Comparison of ENCODE assay signal across 8 cellular contexts in the genomic region with DNA sequence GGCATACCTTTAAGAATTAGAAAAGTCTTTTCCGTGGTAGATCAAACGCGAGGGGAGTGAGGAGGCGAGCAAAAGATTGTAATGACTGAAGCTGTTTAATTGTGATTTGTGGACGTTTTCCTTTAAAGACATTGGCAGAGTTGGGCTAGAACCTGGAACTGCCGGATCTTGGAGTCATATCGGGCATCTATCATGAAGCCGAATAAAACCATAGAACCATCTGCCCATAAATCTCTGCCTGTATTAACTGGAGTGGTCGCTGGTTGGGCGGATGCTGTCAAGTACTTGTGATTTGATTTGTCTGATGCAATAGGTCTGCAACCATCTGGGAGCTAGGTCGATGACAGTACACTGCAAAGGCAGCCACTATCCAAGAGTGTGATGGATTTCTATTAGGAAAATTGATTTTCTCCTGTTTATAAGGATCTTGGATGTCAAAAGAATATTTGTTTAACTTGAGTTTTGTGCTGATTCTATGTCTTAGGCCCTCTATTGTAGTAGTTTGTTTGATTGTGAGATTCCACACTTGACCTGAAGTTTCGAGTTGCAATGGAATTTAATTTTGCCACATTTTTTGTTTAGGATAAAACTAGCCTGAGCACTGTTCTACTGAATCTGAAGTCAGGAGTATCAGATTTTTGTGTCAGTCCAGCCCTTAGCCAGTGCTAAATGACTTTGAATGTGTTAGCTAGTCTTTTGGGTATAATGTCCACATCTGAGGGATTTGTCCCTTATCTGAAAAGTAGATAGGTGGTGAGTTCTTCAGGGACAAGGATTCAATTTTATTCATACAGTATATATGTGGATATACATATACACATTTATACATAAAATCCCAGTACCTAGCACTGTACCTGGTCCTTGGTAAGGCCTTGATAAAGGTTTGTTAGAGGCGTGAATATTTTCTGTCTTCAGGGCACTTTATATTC. TPM values are rescaled to one million over a fixed set of nuclear protein-coding genes. Genes with fewer than 3 reads are reported as not detected.
DNase-seq lines count a peak whose midpoint lies in the region; ATAC-seq and TF ChIP-seq lines count a peak whose summit lies in the region.

No MANE protein-coding gene starts in this region.

- POLR2A ChIA-PET in AG04449 (lab: Yijun Ruan, JAX): interaction anchor here (0.9 to 2.5 kb wide), 11 partner anchors 10 to 269 kb away, joined by 3 to 18 read pairs (median 5); a partner anchor contains a TSS
- POLR2A ChIA-PET in WTC11 (lab: Charles Lee): interaction anchor here (0.5 to 3.5 kb wide), 7 partner anchors 15 to 522 kb away, joined by 3 to 31 read pairs (median 3); a partner anchor contains a TSS

- H3K4me1 Mint-ChIP-seq in WTC11: peaks cover 21% of the 10 kb centered on the region

- H3K27me3 ChIP-seq in dorsolateral prefrontal cortex: no peaks in the 10 kb centered on the region

- peak overlapping the region; percentile 99 for H3K4me3 Mint-ChIP-seq in WTC11

- ATAC-seq in GM18909 (IDR thresholded peaks at IDR 0.05; ENCODE audit: poor library complexity, unreplicated experiment) (peak; percentile 29), WTC11 (no peak)
- peak; percentile 65 for ATAC-seq in stimulated activated naive CD8-positive, alpha-beta T cell treated with anti-CD3 and anti-CD28 coated beads, Interleukin-15, Interleukin-2, amounts not matched to agents 100 U/mL and 50 U/mL, for 24 hours

- DNase-seq in AG04449 (ENCODE audit: low read depth, low spot score) (peak; percentile 85), NCI-H2107 (lab: John Stamatoyannopoulos, UW) (peak; percentile 65), WTC11 (ENCODE audit: low spot score) (peak; percentile 23), dorsolateral prefrontal cortex (peak in 2 of 10 donors; percentile 16 to 48), lung microvascular endothelial cell (ENCODE audit: low read depth in 2 of 2) (peak; percentile 89 to 90), GF-D8 (lab: John Stamatoyannopoulos, UW) (no peak)
- DNase-seq in stimulated activated naive CD8-positive, alpha-beta T cell treated with anti-CD3 and anti-CD28 coated beads, Interleukin-15, Interleukin-2, amounts not matched to agents 100 U/mL and 50 U/mL, for 24 hours: peak; percentile 44

- TF ChIP-seq CTCF in AG04449 (IDR thresholded peaks at IDR 0.05; ENCODE audit: insufficient read depth, low read length, missing control alignments): no peak
- no peak for TF ChIP-seq CTCF in WTC11 (IDR thresholded peaks at IDR 0.05)
- no peak for TF ChIP-seq CTCF in dorsolateral prefrontal cortex (IDR thresholded peaks at IDR 0.05 in 54 of 56, conservative IDR thresholded peaks at IDR 0.05 in 2 of 56; ENCODE audit: low read depth in 1 of 56, partially characterized antibody in 56 of 56)

- peaks cover 5% of the 10 kb centered on the region for H3K9me3 Mint-ChIP-seq in WTC11

- no peaks in the 10 kb centered on the region for H3K27me3 Mint-ChIP-seq in WTC11 (ENCODE audit: low read depth)

- CTCF ChIA-PET in AG04449 (lab: Yijun Ruan, JAX): interaction anchor here (0.9 to 6.4 kb wide), 11 partner anchors 9 to 317 kb away, joined by 3 to 100 read pairs (median 4); a partner anchor contains a TSS
- CTCF ChIA-PET in WTC11 (lab: Charles Lee): interaction anchor here (1.3 to 3.4 kb wide), 6 partner anchors 13 to 49 kb away, joined by 3 to 36 read pairs (median 14); no protein-coding TSS in a partner anchor

- H3K27ac Mint-ChIP-seq in WTC11: peak overlapping the region; percentile 92

- H3K4me3 ChIP-seq in AG04449 (ENCODE audit: low read depth, low read length) (peak overlapping the region; percentile 98), dorsolateral prefrontal cortex (peak overlapping the region; percentile 58 to 99 (median 92))

- H3K27ac ChIP-seq in dorsolateral prefrontal cortex: peak overlapping the region; percentile 66 to 98 (median 93)

- intact Hi-C loops in dorsolateral prefrontal cortex (cut with DNase I): loop anchor here (5.0 to 10.0 kb wide), 5 partner anchors 47 to 280 kb away; a partner anchor contains a TSS

- peaks cover 12% of the 10 kb centered on the region for H3K36me3 Mint-ChIP-seq in WTC11

TF ChIP-seq in WTC11, 78 proteins besides CTCF, POLR2A, EP300 and RAD21:
- TF ChIP-seq GABPB1 (CRISPR knock-in tag; IDR thresholded peaks at IDR 0.05): peak; percentile 100
- TF ChIP-seq, protein P1, sequence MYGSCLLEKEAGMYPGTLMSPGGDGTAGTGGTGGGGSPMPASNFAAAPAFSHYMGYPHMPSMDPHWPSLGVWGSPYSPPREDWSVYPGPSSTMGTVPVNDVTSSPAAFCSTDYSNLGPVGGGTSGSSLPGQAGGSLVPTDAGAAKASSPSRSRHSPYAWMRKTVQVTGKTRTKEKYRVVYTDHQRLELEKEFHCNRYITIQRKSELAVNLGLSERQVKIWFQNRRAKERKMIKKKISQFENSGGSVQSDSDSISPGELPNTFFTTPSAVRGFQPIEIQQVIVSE (CRISPR knock-in tag; IDR thresholded peaks at IDR 0.05; ENCODE audit: borderline replicate concordance): no peak
- TF ChIP-seq, protein P2, sequence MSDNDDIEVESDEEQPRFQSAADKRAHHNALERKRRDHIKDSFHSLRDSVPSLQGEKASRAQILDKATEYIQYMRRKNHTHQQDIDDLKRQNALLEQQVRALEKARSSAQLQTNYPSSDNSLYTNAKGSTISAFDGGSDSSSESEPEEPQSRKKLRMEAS (CRISPR knock-in tag; IDR thresholded peaks at IDR 0.05): peak; percentile 43; the same call in 1 of the 2 replicates

RNA-seq across cellular contexts. Expression of a gene that starts 1.2 kb away (rescaled TPM):
- 126 to 149 TPM (median 129 TPM) in 3 replicates for total RNA-seq in WTC11 (2021)
- 100 to 1,000 TPM; 109 to 280 (median 226) TPM for total RNA-seq in dorsolateral prefrontal cortex
- 118 and 179 TPM in 2 replicates for total RNA-seq in lung microvascular endothelial cell

RNA-seq across cellular contexts. Expression of a gene that starts 34.4 kb away (rescaled TPM):
- total RNA-seq in WTC11 (2021): 26.8 to 31.3 TPM (median 28.2 TPM) in 3 replicates
- 100 to 1,000 TPM; 115 to 213 (median 171) TPM for total RNA-seq in dorsolateral prefrontal cortex
- total RNA-seq in lung microvascular endothelial cell: 0.65 and 0.79 TPM in 2 replicates

Comparison
In these comparisons a context has a peak if more than half of its experiments do, and no peak if none do; other contexts are left out.
1. RNA of a gene that starts 34.4 kb away (total RNA-seq): 115 to 213 TPM in dorsolateral prefrontal cortex and 26.8 to 31.3 TPM in WTC11; 0.65 to 0.79 TPM in lung microvascular endothelial cell; every median in the first group is over 10 times any median in the second.